ENCODE assay signal across 8 cellular contexts in the genomic region with DNA sequence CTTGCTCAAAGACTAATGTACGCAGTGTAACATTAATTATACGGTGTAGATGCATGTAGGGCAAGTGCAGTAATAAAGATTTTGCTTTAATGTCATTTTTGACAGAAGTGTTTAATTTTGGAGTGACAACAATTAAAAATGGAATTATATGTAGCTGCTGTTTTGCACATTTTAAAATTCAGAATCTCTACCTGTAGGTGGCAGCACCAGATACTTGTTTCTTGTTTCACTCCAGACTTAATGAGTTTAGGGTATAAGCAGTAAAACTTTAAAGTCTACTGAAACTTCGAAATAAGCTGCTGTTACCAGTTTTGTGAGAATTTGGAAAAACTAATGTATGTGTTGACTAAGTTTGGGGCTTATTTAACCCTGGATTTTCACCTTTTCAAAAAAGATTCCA.
DNase-seq lines count a peak whose midpoint lies in the region; ATAC-seq and TF ChIP-seq lines count a peak whose summit lies in the region.

No MANE protein-coding gene starts in this region.

- TF ChIP-seq CTCF in Loucy (conservative IDR thresholded peaks at IDR 0.05; ENCODE audit: low read length) (peak; percentile 67), body of pancreas (IDR thresholded peaks at IDR 0.05) (peak in 6 of 7 experiments; percentile 22 to 59 (median 39)), lower lobe of right lung (IDR thresholded peaks at IDR 0.05) (peak; percentile 36)

- H3K27ac Mint-ChIP-seq in activated CD4-positive, alpha-beta T cell treated with anti-CD3 and anti-CD28 coated beads, Interleukin-2, amount 10 ng/mL, durations not matched to agents 7 days and 5 days = no peak overlapping the region

- H3K4me3 Mint-ChIP-seq in activated CD4-positive, alpha-beta T cell treated with anti-CD3 and anti-CD28 coated beads, Interleukin-2, amount 10 ng/mL, durations not matched to agents 7 days and 5 days = no peak overlapping the region

- peaks cover 4% of the 10 kb centered on the region for H3K4me1 ChIP-seq in Loucy (ENCODE audit: insufficient read depth, low read length, poor library complexity, severe bottlenecking)
- no peaks in the 10 kb centered on the region for H3K4me1 ChIP-seq in body of pancreas
- no peaks in the 10 kb centered on the region for H3K4me1 ChIP-seq in lower lobe of right lung

- 43% methylated on average over 3 of the region's 3 CpGs for WGBS in body of pancreas, 2 donors

- no peak overlapping the region for H3K9ac ChIP-seq in Loucy (ENCODE audit: low read depth, low read length, poor library complexity, severe bottlenecking)

- intact Hi-C loops in body of pancreas (cut with DNase I) = loop anchor here (5.0 kb wide), 1 partner anchor 304 kb away; no protein-coding TSS in a partner anchor
- intact Hi-C loops in lower lobe of right lung (cut with DNase I) = no loop called here

- POLR2A ChIA-PET in activated CD4-positive, alpha-beta T cell treated with anti-CD3 and anti-CD28 coated beads, Interleukin-2, amount 10 ng/mL, durations not matched to agents 7 days and 5 days (lab: Charles Lee) = interaction anchor here (0.6 kb wide), 1 partner anchor 25 kb away, joined by 3 read pairs; no protein-coding TSS in a partner anchor

- ATAC-seq in body of pancreas (no peak), lower lobe of right lung (no peak), GM19452 (IDR thresholded peaks at IDR 0.05; ENCODE audit: unreplicated experiment) (no peak)

- no peak overlapping the region for H3K27ac ChIP-seq in body of pancreas
- no peak overlapping the region for H3K27ac ChIP-seq in lower lobe of right lung

- H3F3A ChIP-seq in Loucy (ENCODE audit: low read depth) = no peaks in the 10 kb centered on the region

- no peaks in the 10 kb centered on the region for H3K9me3 ChIP-seq in Loucy (ENCODE audit: insufficient read depth, low read depth, low read length)
- H3K9me3 ChIP-seq in body of pancreas = no peaks in the 10 kb centered on the region
- H3K9me3 ChIP-seq in lower lobe of right lung = no peaks in the 10 kb centered on the region

- peak; percentile 39 for DNase-seq in activated CD4-positive, alpha-beta T cell treated with anti-CD3 and anti-CD28 coated beads, Interleukin-2, amount 10 ng/mL, durations not matched to agents 7 days and 5 days
- no peak for DNase-seq in activated CD4-positive, alpha-beta T cell treated with anti-CD3 and anti-CD28 coated beads, Interleukin-2, amount 50 U/mL, for 4 hours
- DNase-seq in body of pancreas (peak in 1 of 4 donors; percentile 6), lower lobe of right lung (no peak), mesenteric fat pad (ENCODE audit: low spot score) (no peak), mucosa of gallbladder (ENCODE audit: low spot score) (no peak)

- TF ChIP-seq POLR2A in body of pancreas (IDR thresholded peaks at IDR 0.05) = no peak

- H3K36me3 ChIP-seq in Loucy (ENCODE audit: insufficient read depth, low read length) = peaks cover 5% of the 10 kb centered on the region; the same call in 1 of the 2 replicates
- H3K36me3 ChIP-seq in body of pancreas (replicated peaks in 1 of 2; ENCODE audit: insufficient read depth in 1 of 2, low read depth in 2 of 2) = no peaks in the 10 kb centered on the region
- no peaks in the 10 kb centered on the region for H3K36me3 ChIP-seq in lower lobe of right lung

- H4K20me1 ChIP-seq in Loucy (ENCODE audit: insufficient read depth, low read length, poor library complexity, severe bottlenecking) = no peaks in the 10 kb centered on the region

- H3K36me3 Mint-ChIP-seq in activated CD4-positive, alpha-beta T cell treated with anti-CD3 and anti-CD28 coated beads, Interleukin-2, amount 10 ng/mL, durations not matched to agents 7 days and 5 days (ENCODE audit: low read depth) = peaks cover 8% of the 10 kb centered on the region

- CTCF ChIA-PET in activated CD4-positive, alpha-beta T cell treated with anti-CD3 and anti-CD28 coated beads, Interleukin-2, amount 10 ng/mL, durations not matched to agents 7 days and 5 days (lab: Charles Lee) = interaction anchor here (1.0 to 2.8 kb wide), 6 partner anchors 9 to 305 kb away, joined by 3 to 16 read pairs (median 3); no protein-coding TSS in a partner anchor

- no peak overlapping the region for H2AFZ ChIP-seq in Loucy (ENCODE audit: low read length)

- no peaks in the 10 kb centered on the region for H3K4me1 Mint-ChIP-seq in activated CD4-positive, alpha-beta T cell treated with anti-CD3 and anti-CD28 coated beads, Interleukin-2, amount 10 ng/mL, durations not matched to agents 7 days and 5 days

- no peaks in the 10 kb centered on the region for H3K9me3 Mint-ChIP-seq in activated CD4-positive, alpha-beta T cell treated with anti-CD3 and anti-CD28 coated beads, Interleukin-2, amount 10 ng/mL, durations not matched to agents 7 days and 5 days

- H3K27me3 ChIP-seq in Loucy (ENCODE audit: insufficient read depth, low read length, poor library complexity, severe bottlenecking) = no peaks in the 10 kb centered on the region
- no peaks in the 10 kb centered on the region for H3K27me3 ChIP-seq in body of pancreas
- H3K27me3 ChIP-seq in lower lobe of right lung (ENCODE audit: low read depth) = no peaks in the 10 kb centered on the region

- H3K27me3 Mint-ChIP-seq in activated CD4-positive, alpha-beta T cell treated with anti-CD3 and anti-CD28 coated beads, Interleukin-2, amount 10 ng/mL, durations not matched to agents 7 days and 5 days = no peaks in the 10 kb centered on the region

- no peak overlapping the region for H3K4me2 ChIP-seq in Loucy (ENCODE audit: low read depth, low read length, poor library complexity, severe bottlenecking)

- no peaks in the 10 kb centered on the region for H3K79me2 ChIP-seq in Loucy (ENCODE audit: insufficient read depth, low read length)

- H3K9me2 ChIP-seq in Loucy (replicated peaks; ENCODE audit: low read depth, low read length) = no peaks in the 10 kb centered on the region

- no peak overlapping the region for H3K4me3 ChIP-seq in Loucy (ENCODE audit: low read length, poor library complexity, severe bottlenecking)
- H3K4me3 ChIP-seq in body of pancreas = no peak overlapping the region
- no peak overlapping the region for H3K4me3 ChIP-seq in lower lobe of right lung
